Comparison of ENCODE assay signal across 23 cellular contexts in the genomic region with DNA sequence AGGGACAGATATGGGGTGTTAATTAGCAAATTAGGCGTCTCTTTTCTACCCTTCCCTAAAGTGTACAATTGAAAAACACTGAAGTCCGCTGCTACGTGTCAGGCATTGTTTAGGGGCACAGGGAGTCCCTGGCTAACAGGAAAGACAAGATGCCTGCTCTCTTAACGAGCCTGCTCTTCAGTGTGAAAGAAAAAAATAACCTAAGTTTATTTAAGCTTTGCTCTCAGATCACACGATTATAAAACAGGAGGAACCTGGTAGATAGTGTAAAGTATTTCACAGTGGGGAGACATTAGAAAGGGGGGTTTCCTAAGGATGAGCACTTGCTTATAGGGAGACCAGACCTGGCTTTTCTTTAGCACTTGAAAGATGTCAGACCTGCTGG. TPM values are rescaled to one million over a fixed set of nuclear protein-coding genes. Genes with fewer than 3 reads are reported as not detected.
DNase-seq lines count a peak whose midpoint lies in the region; ATAC-seq and TF ChIP-seq lines count a peak whose summit lies in the region.
"Had no signal": no experiment of that assay in that cellular context is flagged by ENCODE, and none has a peak within 500 bp of the region (broad histone marks: within the 10 kb centered on the region; RNA-seq: fewer than 3 reads in every experiment).

No MANE protein-coding gene starts in this region.

- H3K79me2 ChIP-seq in parathyroid adenoma, result no peaks in the 10 kb centered on the region

- peak overlapping the region; percentile 29 for H2AFZ ChIP-seq in parathyroid adenoma

- no peaks in the 10 kb centered on the region for H3K9me3 Mint-ChIP-seq in activated naive CD8-positive, alpha-beta T cell (ENCODE audit: low read depth)
- H3K9me3 Mint-ChIP-seq in activated naive CD8-positive, alpha-beta T cell treated with anti-CD3 and anti-CD28 coated beads, Interleukin-2, amount 50 U/mL, for 24 hours, result no peaks in the 10 kb centered on the region
- H3K9me3 Mint-ChIP-seq in activated naive CD8-positive, alpha-beta T cell treated with anti-CD3 and anti-CD28 coated beads for 36 hours, result no peaks in the 10 kb centered on the region
- H3K9me3 Mint-ChIP-seq in Calu3 (ENCODE audit: low read depth, unreplicated experiment), result no peaks in the 10 kb centered on the region
- H3K9me3 Mint-ChIP-seq: HFFc6 had no signal

- H3K4me1 Mint-ChIP-seq in activated naive CD8-positive, alpha-beta T cell (ENCODE audit: low read depth), result peaks cover 12% of the 10 kb centered on the region
- peaks cover 30% of the 10 kb centered on the region for H3K4me1 Mint-ChIP-seq in activated naive CD8-positive, alpha-beta T cell treated with anti-CD3 and anti-CD28 coated beads, Interleukin-2, amount 50 U/mL, for 24 hours
- peaks cover 19% of the 10 kb centered on the region for H3K4me1 Mint-ChIP-seq in activated naive CD8-positive, alpha-beta T cell treated with anti-CD3 and anti-CD28 coated beads for 36 hours
- no peaks in the 10 kb centered on the region for H3K4me1 Mint-ChIP-seq in Calu3 (ENCODE audit: low read depth, unreplicated experiment)

- H3K9ac ChIP-seq in parathyroid adenoma, result no peak overlapping the region
- H3K9ac ChIP-seq: KMS-11 had no signal

- H3K36me3 Mint-ChIP-seq in activated naive CD8-positive, alpha-beta T cell, result no peaks in the 10 kb centered on the region
- H3K36me3 Mint-ChIP-seq in activated naive CD8-positive, alpha-beta T cell treated with anti-CD3 and anti-CD28 coated beads, Interleukin-2, amount 50 U/mL, for 24 hours (ENCODE audit: low read depth), result no peaks in the 10 kb centered on the region
- peaks cover 4% of the 10 kb centered on the region for H3K36me3 Mint-ChIP-seq in activated naive CD8-positive, alpha-beta T cell treated with anti-CD3 and anti-CD28 coated beads for 36 hours
- no peaks in the 10 kb centered on the region for H3K36me3 Mint-ChIP-seq in Calu3 (ENCODE audit: insufficient read depth, unreplicated experiment)

- no peaks in the 10 kb centered on the region for H3K4me1 ChIP-seq in parathyroid adenoma

- BruUV-seq in Calu3 (replicated peaks; lab: Mats Ljungman, UMichigan), result no TSS peak

- H3K27ac ChIP-seq in parathyroid adenoma, result no peak overlapping the region
- H3K27ac ChIP-seq: C4-2B, HL-60, KMS-11, SK-N-MC had no signal

- no peak for ATAC-seq in activated naive CD8-positive, alpha-beta T cell treated with anti-CD3 and anti-CD28 coated beads, Interleukin-2, amount 50 U/mL, for 24 hours

- CTCF ChIA-PET in Calu3 (lab: Charles Lee), result no interaction called here

- no peaks in the 10 kb centered on the region for H3K27me3 ChIP-seq in parathyroid adenoma (ENCODE audit: control insufficient read depth, insufficient read depth, low read length)

- H3K4me2 ChIP-seq in parathyroid adenoma (ENCODE audit: low read length), result no peak overlapping the region
- H3K4me2 ChIP-seq: KMS-11 had no signal

- H3K36me3 ChIP-seq in parathyroid adenoma (ENCODE audit: control insufficient read depth, insufficient read depth, low read length), result no peaks in the 10 kb centered on the region

- no peak overlapping the region for H3K4me3 ChIP-seq in parathyroid adenoma (ENCODE audit: low read depth, low read length)
- H3K4me3 ChIP-seq: SK-N-MC had no signal

- TF ChIP-seq CTCF in parathyroid adenoma (IDR thresholded peaks at IDR 0.05), result no peak
- TF ChIP-seq CTCF in Calu3 (IDR thresholded peaks at IDR 0.05; ENCODE audit: unreplicated experiment), result no peak

- H3K27me3 Mint-ChIP-seq in activated naive CD8-positive, alpha-beta T cell, result peaks cover 25% of the 10 kb centered on the region
- peaks cover 63% of the 10 kb centered on the region for H3K27me3 Mint-ChIP-seq in activated naive CD8-positive, alpha-beta T cell treated with anti-CD3 and anti-CD28 coated beads, Interleukin-2, amount 50 U/mL, for 24 hours
- peaks cover 59% of the 10 kb centered on the region for H3K27me3 Mint-ChIP-seq in activated naive CD8-positive, alpha-beta T cell treated with anti-CD3 and anti-CD28 coated beads for 36 hours
- peaks cover 96% of the 10 kb centered on the region for H3K27me3 Mint-ChIP-seq in Calu3 (ENCODE audit: unreplicated experiment)

- intact Hi-C loops in Calu3 (cut with micrococcal nuclease; ENCODE audit: unreplicated experiment), result loop anchor here (10.0 kb wide), 1 partner anchor 162 kb away; the partner anchor contains the start of gene PGLYRP1

- peak overlapping the region; percentile 29 for H3K27ac Mint-ChIP-seq in activated naive CD8-positive, alpha-beta T cell
- H3K27ac Mint-ChIP-seq in activated naive CD8-positive, alpha-beta T cell treated with anti-CD3 and anti-CD28 coated beads, Interleukin-2, amount 50 U/mL, for 24 hours, result no peak overlapping the region
- peak overlapping the region; percentile 1 for H3K27ac Mint-ChIP-seq in activated naive CD8-positive, alpha-beta T cell treated with anti-CD3 and anti-CD28 coated beads for 36 hours
- H3K27ac Mint-ChIP-seq in Calu3 (ENCODE audit: unreplicated experiment), result no peak overlapping the region
- H3K27ac Mint-ChIP-seq: HFFc6 had no signal

- no peak for DNase-seq in activated naive CD8-positive, alpha-beta T cell treated with anti-CD3 and anti-CD28 coated beads, Interleukin-2, amount 50 U/mL, for 24 hours
- DNase-seq in activated naive CD8-positive, alpha-beta T cell treated with anti-CD3 and anti-CD28 coated beads for 36 hours, result no peak
- no peak for DNase-seq in Calu3
- DNase-seq in inferior parietal cortex (ENCODE audit: extremely low spot score), result no peak
- DNase-seq in AG20443 (ENCODE audit: low spot score), result no peak
- DNase-seq: DND-41; HFFc6; MV-4-11; NCI-H187 treated with DMSO at 0.1 percent for 48 hours; NCI-H2171; NCI-H446; NCI-H526 treated with DMSO at 0.1 percent for 48 hours; NK-92 treated with Interleukin-12 subunit alpha and Interleukin-12 subunit beta, amount 100 ng/mL, for 24 hours; Right ventricle myocardium superior had no signal

- H3K4me3 Mint-ChIP-seq in activated naive CD8-positive, alpha-beta T cell, result no peak overlapping the region
- H3K4me3 Mint-ChIP-seq in activated naive CD8-positive, alpha-beta T cell treated with anti-CD3 and anti-CD28 coated beads, Interleukin-2, amount 50 U/mL, for 24 hours, result no peak overlapping the region
- no peak overlapping the region for H3K4me3 Mint-ChIP-seq in activated naive CD8-positive, alpha-beta T cell treated with anti-CD3 and anti-CD28 coated beads for 36 hours
- H3K4me3 Mint-ChIP-seq in Calu3 (ENCODE audit: low read depth, unreplicated experiment), result no peak overlapping the region
- H3K4me3 Mint-ChIP-seq: HFFc6 had no signal

- no peaks in the 10 kb centered on the region for H3K9me3 ChIP-seq in parathyroid adenoma (ENCODE audit: control insufficient read depth, low read length)

RNA-seq across cellular contexts. Expression of gene IGFL2, which starts 38.7 kb away (rescaled TPM):
- not detected for total RNA-seq in activated naive CD8-positive, alpha-beta T cell treated with anti-CD3 and anti-CD28 coated beads for 36 hours
- total RNA-seq in Calu3 (2022), result not detected in 2 replicates
- total RNA-seq: HFFc6, HT1080, OCI-LY7, Right ventricle myocardium superior had no signal

RNA-seq across cellular contexts. Expression of gene IGFL1, which starts 42.8 kb away (rescaled TPM):
- not detected for total RNA-seq in activated naive CD8-positive, alpha-beta T cell treated with anti-CD3 and anti-CD28 coated beads for 36 hours
- not detected in 2 replicates for total RNA-seq in Calu3 (2022)
- total RNA-seq: G401, HFFc6, HT1080, OCI-LY7, Right ventricle myocardium superior had no signal

Comparison
In these comparisons a context has a peak if more than half of its experiments do, and no peak if none do; other contexts are left out.
1. H3K27ac Mint-ChIP-seq: peak in activated naive CD8-positive, alpha-beta T cell (single experiment) and activated naive CD8-positive, alpha-beta T cell treated with anti-CD3 and anti-CD28 coated beads for 36 hours (single experiment); none in activated naive CD8-positive, alpha-beta T cell treated with anti-CD3 and anti-CD28 coated beads, Interleukin-2, amount 50 U/mL, for 24 hours (single experiment) and Calu3 (single experiment).